In the genomic region with DNA sequence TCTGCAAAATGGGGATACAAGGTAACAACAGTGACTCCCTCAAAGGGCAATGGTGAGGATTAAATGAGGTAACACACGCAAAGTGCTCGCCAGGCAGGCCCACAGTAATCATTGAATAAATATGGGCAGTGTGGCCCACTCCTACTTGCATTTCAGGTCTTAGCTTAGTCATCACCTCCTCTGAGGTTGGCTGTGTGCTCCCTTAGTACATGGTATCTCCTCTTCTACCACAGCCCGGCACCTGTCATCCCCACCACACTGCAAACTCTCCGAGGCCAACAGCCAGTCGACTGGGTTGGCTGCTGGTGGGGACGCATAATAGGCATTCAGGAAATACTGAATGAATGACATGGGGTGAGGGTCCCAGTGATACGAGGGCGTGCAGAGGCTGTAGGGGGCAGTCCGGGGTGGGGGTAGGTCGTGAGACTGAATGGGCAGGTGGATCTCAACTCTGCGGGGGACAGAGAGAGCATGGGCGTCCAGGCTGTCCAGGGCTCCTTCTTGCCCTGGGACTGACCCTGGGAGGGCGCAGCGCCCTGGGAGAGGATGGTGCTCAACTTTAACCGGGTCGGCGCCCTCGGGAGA, we compare ENCODE assay signal across 8 cellular contexts. TPM values are rescaled to one million over a fixed set of nuclear protein-coding genes. Genes with fewer than 3 reads are reported as not detected.
A peak's percentile ranks its signal among the peaks of the same experiment; 100 is the strongest.
DNase-seq lines count a peak whose midpoint lies in the region; ATAC-seq and TF ChIP-seq lines count a peak whose summit lies in the region.

No MANE protein-coding gene starts in this region.

- no peak overlapping the region for H3K27ac ChIP-seq in rectal smooth muscle tissue (ENCODE audit: low read depth, low read length)

- DNase-seq in Calu3 (peak; percentile 38), T-helper 17 cell (no peak), fibroblast of pulmonary artery (ENCODE audit: low read depth) (no peak), putamen (ENCODE audit: low spot score) (no peak), GDM1 (lab: John Stamatoyannopoulos, UW) (no peak)

- intact Hi-C loops in Calu3 (cut with micrococcal nuclease; ENCODE audit: unreplicated experiment): loop anchor here (2.0 kb wide), 1 partner anchor 15 kb away; no protein-coding TSS in a partner anchor

- no peaks in the 10 kb centered on the region for H3K9me3 Mint-ChIP-seq in Calu3 (ENCODE audit: low read depth, unreplicated experiment)

- no peak for ATAC-seq in T-helper 17 cell
- no peak for ATAC-seq in HG03571 (IDR thresholded peaks at IDR 0.05; ENCODE audit: unreplicated experiment)
- ATAC-seq in GM19328 (IDR thresholded peaks at IDR 0.05; ENCODE audit: unreplicated experiment): no peak

- peaks cover 3% of the 10 kb centered on the region for H3K4me1 ChIP-seq in rectal smooth muscle tissue (ENCODE audit: control insufficient read depth, insufficient read depth, low read length)

- H3K36me3 Mint-ChIP-seq in Calu3 (ENCODE audit: insufficient read depth, unreplicated experiment) (peaks cover 16% of the 10 kb centered on the region), T-helper 17 cell (ENCODE audit: low read depth) (peaks cover 2% of the 10 kb centered on the region)

- peak overlapping the region; percentile 44 for H3K4me3 ChIP-seq in fibroblast of pulmonary artery (replicated peaks; ENCODE audit: low read depth, low read length)
- H3K4me3 ChIP-seq in rectal smooth muscle tissue (ENCODE audit: low read length): peak overlapping the region; percentile 72

- no peak overlapping the region for H3K9ac ChIP-seq in rectal smooth muscle tissue (ENCODE audit: low read length)

- H3K4me3 Mint-ChIP-seq in Calu3 (ENCODE audit: low read depth, unreplicated experiment) (peak overlapping the region; percentile 84), T-helper 17 cell (peak overlapping the region; percentile 55)

- H3K27me3 ChIP-seq in rectal smooth muscle tissue (ENCODE audit: control insufficient read depth, insufficient read depth, low read length): no peaks in the 10 kb centered on the region

- H3K9me3 ChIP-seq in T-helper 17 cell (ENCODE audit: control insufficient read depth, low read length, poor library complexity, severe bottlenecking): no peaks in the 10 kb centered on the region

- H3K4me1 Mint-ChIP-seq in Calu3 (ENCODE audit: low read depth, unreplicated experiment) (peaks cover 47% of the 10 kb centered on the region), T-helper 17 cell (peaks cover 15% of the 10 kb centered on the region)

- no TSS peak for BruUV-seq in Calu3 (replicated peaks; lab: Mats Ljungman, UMichigan)

- H3K27ac Mint-ChIP-seq in Calu3 (ENCODE audit: unreplicated experiment): peak overlapping the region; percentile 69
- no peak overlapping the region for H3K27ac Mint-ChIP-seq in T-helper 17 cell

- H3K27me3 Mint-ChIP-seq in Calu3 (ENCODE audit: unreplicated experiment): no peaks in the 10 kb centered on the region
- H3K27me3 Mint-ChIP-seq in T-helper 17 cell: peaks cover 55% of the 10 kb centered on the region

- no peaks in the 10 kb centered on the region for H3K36me3 ChIP-seq in rectal smooth muscle tissue (ENCODE audit: control insufficient read depth, insufficient read depth, low read length)

- TF ChIP-seq CTCF in Calu3 (IDR thresholded peaks at IDR 0.05; ENCODE audit: unreplicated experiment) (no peak), fibroblast of pulmonary artery (IDR thresholded peaks at IDR 0.05; ENCODE audit: low read length, missing control alignments) (no peak)

- CTCF ChIA-PET in Calu3 (lab: Charles Lee): interaction anchor here (1.1 to 1.9 kb wide), 2 partner anchors 14 to 31 kb away, joined by 3 to 4 read pairs; no protein-coding TSS in a partner anchor

RNA-seq across cellular contexts. Expression of gene MYZAP, which starts 0.4 kb away (rescaled TPM):
- 5.1 and 6.9 TPM in 2 replicates for total RNA-seq in Calu3 (2022)
- total RNA-seq in T-helper 17 cell: 1 to 10 TPM in 1 of 2 donors, under 1 TPM in 1; 0.15 to 6.2 TPM
